Comparison of ENCODE assay signal across 19 cellular contexts in the genomic region with DNA sequence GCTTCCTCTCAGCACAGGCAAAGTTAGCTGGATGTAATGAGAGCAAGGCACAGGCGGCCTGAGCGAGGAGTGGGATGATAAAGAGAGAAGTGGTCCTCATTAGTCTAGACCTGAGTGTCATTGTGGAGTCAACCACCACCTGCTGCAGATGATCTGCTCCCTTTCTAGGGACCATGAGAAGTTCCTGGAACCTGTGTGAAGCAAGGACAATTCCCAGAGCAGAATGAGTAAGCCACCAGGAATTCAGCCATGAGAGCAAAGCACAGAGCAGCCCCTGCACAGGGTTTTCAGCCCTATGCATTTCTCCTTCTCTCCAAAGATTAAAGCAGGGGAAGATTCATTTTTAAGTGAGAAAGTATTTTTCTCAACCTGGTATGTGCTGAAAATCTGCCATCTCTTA.
DNase-seq lines count a peak whose midpoint lies in the region; FAIRE-seq and TF ChIP-seq lines count a peak whose summit lies in the region.
"Had no signal": no experiment of that assay in that cellular context is flagged by ENCODE, and none has a peak within 500 bp of the region (broad histone marks: within the 10 kb centered on the region; RNA-seq: fewer than 3 reads in every experiment).

No MANE protein-coding gene starts in this region.

- FAIRE-seq in astrocyte (lab: Jason Lieb, UNC): no peak
- FAIRE-seq: endometrium had no signal

- H3K9ac ChIP-seq in astrocyte (ENCODE audit: low read length): no peak overlapping the region

- H3K4me3 ChIP-seq in breast epithelium: no peak overlapping the region
- H3K4me3 ChIP-seq in astrocyte (ENCODE audit: insufficient read depth, low read depth, low read length): no peak overlapping the region
- H3K4me3 ChIP-seq in OCI-LY7 (ENCODE audit: low read depth, low read length, poor library complexity, severe bottlenecking): no peak overlapping the region
- H3K4me3 ChIP-seq: right atrium auricular region, SJCRH30 had no signal

- H3K27me3 ChIP-seq in breast epithelium: no peaks in the 10 kb centered on the region
- H3K27me3 ChIP-seq in astrocyte (ENCODE audit: insufficient read depth, low read length): no peaks in the 10 kb centered on the region
- H3K27me3 ChIP-seq: right atrium auricular region, SJCRH30 had no signal

- CTCF ChIA-PET in MCF 10A (lab: Yijun Ruan, JAX): no interaction called here
- CTCF ChIA-PET in OCI-LY7 (lab: Charles Lee; ENCODE audit: unreplicated experiment): no interaction called here

- no peak overlapping the region for H3K27ac Mint-ChIP-seq in MCF 10A (ENCODE audit: low read depth, unreplicated experiment)
- peak overlapping the region; percentile 24 for H3K27ac Mint-ChIP-seq in astrocyte (ENCODE audit: unreplicated experiment)
- H3K27ac Mint-ChIP-seq: activated naive CD4-positive, alpha-beta T cell treated with anti-CD3 and anti-CD28 coated beads, Interleukin-2, amount 10 ng/mL, durations not matched to agents 7 days and 5 days; CD4-positive, CD25-positive, alpha-beta regulatory T cell had no signal

- H3K4me1 ChIP-seq in breast epithelium: no peaks in the 10 kb centered on the region
- no peaks in the 10 kb centered on the region for H3K4me1 ChIP-seq in astrocyte (ENCODE audit: insufficient read depth, low read length)
- H3K4me1 ChIP-seq in OCI-LY7 (ENCODE audit: insufficient read depth, low read length, poor library complexity, severe bottlenecking): no peaks in the 10 kb centered on the region
- H3K4me1 ChIP-seq: right atrium auricular region, SJCRH30 had no signal

- H2AFZ ChIP-seq in astrocyte (ENCODE audit: low read depth, low read length) (no peak overlapping the region), OCI-LY7 (ENCODE audit: low read length) (no peak overlapping the region)

- H3K9me2 ChIP-seq in OCI-LY7 (ENCODE audit: insufficient read depth, low read length): no peaks in the 10 kb centered on the region

- no peaks in the 10 kb centered on the region for H3K27me3 Mint-ChIP-seq in MCF 10A (ENCODE audit: insufficient read depth, unreplicated experiment)
- no peaks in the 10 kb centered on the region for H3K27me3 Mint-ChIP-seq in astrocyte (ENCODE audit: low read depth, unreplicated experiment)
- H3K27me3 Mint-ChIP-seq: CD4-positive, CD25-positive, alpha-beta regulatory T cell had no signal

- H4K20me1 ChIP-seq in astrocyte (ENCODE audit: insufficient read depth, low read length) (no peaks in the 10 kb centered on the region), OCI-LY7 (ENCODE audit: insufficient read depth, low read length) (no peaks in the 10 kb centered on the region)

- H3K4me1 Mint-ChIP-seq in MCF 10A (ENCODE audit: insufficient read depth, unreplicated experiment) (peaks cover 10% of the 10 kb centered on the region), astrocyte (ENCODE audit: low read depth, unreplicated experiment) (peaks cover 15% of the 10 kb centered on the region)
- H3K4me1 Mint-ChIP-seq: activated naive CD4-positive, alpha-beta T cell treated with anti-CD3 and anti-CD28 coated beads, Interleukin-2, amount 10 ng/mL, durations not matched to agents 7 days and 5 days; CD4-positive, CD25-positive, alpha-beta regulatory T cell had no signal

- H3K9me3 Mint-ChIP-seq in MCF 10A (ENCODE audit: unreplicated experiment) (no peaks in the 10 kb centered on the region), astrocyte (ENCODE audit: unreplicated experiment) (no peaks in the 10 kb centered on the region)
- H3K9me3 Mint-ChIP-seq: activated naive CD4-positive, alpha-beta T cell treated with anti-CD3 and anti-CD28 coated beads, Interleukin-2, amount 10 ng/mL, durations not matched to agents 7 days and 5 days had no signal

- H3K79me2 ChIP-seq in astrocyte (ENCODE audit: insufficient read depth, low read length): no peaks in the 10 kb centered on the region
- H3K79me2 ChIP-seq in OCI-LY7 (ENCODE audit: insufficient read depth, low read depth, low read length): no peaks in the 10 kb centered on the region

- no peak overlapping the region for H3K4me3 Mint-ChIP-seq in MCF 10A (ENCODE audit: unreplicated experiment)
- no peak overlapping the region for H3K4me3 Mint-ChIP-seq in astrocyte (ENCODE audit: unreplicated experiment)
- H3K4me3 Mint-ChIP-seq: activated naive CD4-positive, alpha-beta T cell treated with anti-CD3 and anti-CD28 coated beads, Interleukin-2, amount 10 ng/mL, durations not matched to agents 7 days and 5 days; CD4-positive, CD25-positive, alpha-beta regulatory T cell had no signal

- TF ChIP-seq POLR2A in breast epithelium (IDR thresholded peaks at IDR 0.05): no peak

- intact Hi-C loops in MCF 10A (cut with micrococcal nuclease): no loop called here
- intact Hi-C loops in breast epithelium (cut with DNase I; ENCODE audit: low total_unique reads): no loop called here
- intact Hi-C loops in OCI-LY7 (cut with micrococcal nuclease; ENCODE audit: unreplicated experiment): no loop called here

- H3K4me2 ChIP-seq in astrocyte (ENCODE audit: low read length) (no peak overlapping the region), OCI-LY7 (ENCODE audit: low read length) (no peak overlapping the region)

- H3K36me3 Mint-ChIP-seq in MCF 10A (ENCODE audit: insufficient read depth, unreplicated experiment) (no peaks in the 10 kb centered on the region), astrocyte (ENCODE audit: low read depth, unreplicated experiment) (no peaks in the 10 kb centered on the region)
- H3K36me3 Mint-ChIP-seq: activated naive CD4-positive, alpha-beta T cell treated with anti-CD3 and anti-CD28 coated beads, Interleukin-2, amount 10 ng/mL, durations not matched to agents 7 days and 5 days; CD4-positive, CD25-positive, alpha-beta regulatory T cell had no signal

- BruUV-seq in MCF 10A (replicated peaks; lab: Mats Ljungman, UMichigan): no TSS peak
- no TSS peak for BruUV-seq in OCI-LY7 (replicated peaks; lab: Mats Ljungman, UMichigan)

- H3K9me3 ChIP-seq in breast epithelium: no peaks in the 10 kb centered on the region
- H3K9me3 ChIP-seq in astrocyte (ENCODE audit: insufficient read depth, low read depth, low read length): no peaks in the 10 kb centered on the region
- no peaks in the 10 kb centered on the region for H3K9me3 ChIP-seq in OCI-LY7 (ENCODE audit: low read length)
- H3K9me3 ChIP-seq: right atrium auricular region, SJCRH30 had no signal

- no peak for TF ChIP-seq CTCF in MCF 10A (IDR thresholded peaks at IDR 0.05; ENCODE audit: unreplicated experiment)
- TF ChIP-seq CTCF in breast epithelium (IDR thresholded peaks at IDR 0.05): no peak
- no peak for TF ChIP-seq CTCF in astrocyte (IDR thresholded peaks at IDR 0.05; ENCODE audit: insufficient read depth, low read depth, low read length)
- no peak for TF ChIP-seq CTCF in OCI-LY7 (conservative IDR thresholded peaks at IDR 0.05; ENCODE audit: low read length)

- peak; percentile 34 for DNase-seq in MCF 10A (ENCODE audit: unreplicated experiment)
- no peak for DNase-seq in breast epithelium (ENCODE audit: low spot score in 2 of 2)
- DNase-seq in astrocyte (ENCODE audit: low read depth): peak; percentile 17
- peak; percentile 7 for DNase-seq in iris pigment epithelial cell (ENCODE audit: low read depth)
- no peak for DNase-seq in T-helper 1 cell
- no peak for DNase-seq in OCI-LY7 (ENCODE audit: low spot score)
- no peak for DNase-seq in activated naive CD4-positive, alpha-beta T cell treated with Interleukin-2 at 50 U/mL for 16 hours
- no peak for DNase-seq in mucosa of gallbladder (ENCODE audit: low spot score)
- DNase-seq: 8988T; activated CD4-positive, alpha-beta T cell treated with anti-CD3 and anti-CD28 coated beads for 4 hours; activated naive CD4-positive, alpha-beta T cell treated with anti-CD3 and anti-CD28 coated beads, Interleukin-2, amount 10 ng/mL, durations not matched to agents 7 days and 5 days; caudate nucleus; CD4-positive, CD25-positive, alpha-beta regulatory T cell; GDM1; NCI-H187; stimulated activated CD4-positive, alpha-beta T cell treated with anti-CD3 and anti-CD28 coated beads, Interleukin-2, amount 100 ng/mL, for 48 hours had no signal

- no peak overlapping the region for H3K27ac ChIP-seq in breast epithelium
- H3K27ac ChIP-seq in astrocyte (ENCODE audit: low read depth, low read length): no peak overlapping the region
- no peak overlapping the region for H3K27ac ChIP-seq in OCI-LY7 (ENCODE audit: low read depth, low read length, poor library complexity, severe bottlenecking)
- H3K27ac ChIP-seq: right atrium auricular region, SJCRH30 had no signal

- POLR2A ChIA-PET in MCF 10A (lab: Yijun Ruan, JAX): no interaction called here
- POLR2A ChIA-PET in OCI-LY7 (lab: Charles Lee): interaction anchor here (1.0 kb wide), 1 partner anchor 9 kb away, joined by 3 read pairs; no protein-coding TSS in a partner anchor

- H3K36me3 ChIP-seq in breast epithelium (no peaks in the 10 kb centered on the region), astrocyte (ENCODE audit: insufficient read depth, low read length) (no peaks in the 10 kb centered on the region), OCI-LY7 (ENCODE audit: insufficient read depth, low read length) (no peaks in the 10 kb centered on the region)
- H3K36me3 ChIP-seq: right atrium auricular region, SJCRH30 had no signal

Comparison
In these comparisons a context has a peak if more than half of its experiments do, and no peak if none do; other contexts are left out.
1. DNase-seq: peak in MCF 10A (single experiment), astrocyte (single experiment) and iris pigment epithelial cell (single experiment); none in breast epithelium (0 of 2), T-helper 1 cell (0 of 5), OCI-LY7 (single experiment), activated naive CD4-positive, alpha-beta T cell treated with Interleukin-2 at 50 U/mL for 16 hours (single experiment) and mucosa of gallbladder (single experiment).